In the genomic region with DNA sequence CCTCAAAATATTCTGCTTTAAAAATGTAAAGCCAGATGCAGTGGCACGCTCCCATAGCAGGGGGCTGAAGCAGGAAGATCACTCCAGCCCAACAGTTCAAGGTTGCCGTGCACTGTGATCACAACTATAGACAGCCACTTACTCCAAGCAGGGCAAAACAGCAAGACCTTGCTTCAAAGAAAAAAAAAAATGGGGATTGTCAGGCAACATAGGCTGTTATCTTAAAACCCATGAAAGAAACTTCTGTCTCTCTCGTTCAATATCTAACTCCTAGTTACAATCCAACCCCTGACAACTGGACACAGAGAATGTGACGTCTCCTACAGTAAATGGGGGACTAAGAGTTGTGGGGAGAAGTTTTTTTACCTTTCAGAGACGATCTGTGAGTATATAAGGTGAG, we compare ENCODE assay signal across 18 cellular contexts. TPM values are rescaled to one million over a fixed set of nuclear protein-coding genes. Genes with fewer than 3 reads are reported as not detected.
DNase-seq lines count a peak whose midpoint lies in the region; ATAC-seq, FAIRE-seq and TF ChIP-seq lines count a peak whose summit lies in the region.
"Had no signal": no experiment of that assay in that cellular context is flagged by ENCODE, and none has a peak within 500 bp of the region (broad histone marks: within the 10 kb centered on the region; RNA-seq: fewer than 3 reads in every experiment).

No MANE protein-coding gene starts in this region.

- H3K4me3 ChIP-seq in GM12878 (no peak overlapping the region), sigmoid colon (no peak overlapping the region)
- H3K4me3 ChIP-seq: left lung, prostate gland had no signal

- POLR2A ChIA-PET in GM12878 (lab: Charles Lee) = interaction anchor here (0.5 to 1.8 kb wide), 5 partner anchors 22 to 58 kb away, joined by 3 to 6 read pairs (median 4); no protein-coding TSS in a partner anchor

- no peaks in the 10 kb centered on the region for H3K9me3 Mint-ChIP-seq in activated CD8-positive, alpha-beta memory T cell treated with anti-CD3 and anti-CD28 coated beads, Interleukin-2, amount 10 ng/mL, durations not matched to agents 7 days and 5 days (ENCODE audit: low read depth)
- H3K9me3 Mint-ChIP-seq in stimulated activated effector memory CD8-positive, alpha-beta T cell treated with anti-CD3 and anti-CD28 coated beads, Interleukin-12 subunit alpha, Interleukin-12 subunit beta, amount 100 ng/mL, for 72 hours = no peaks in the 10 kb centered on the region

- no peak overlapping the region for H3K9ac ChIP-seq in GM12878 (ENCODE audit: control insufficient read depth, insufficient read depth, low read length)

- no peaks in the 10 kb centered on the region for H3K27me3 Mint-ChIP-seq in activated CD8-positive, alpha-beta memory T cell treated with anti-CD3 and anti-CD28 coated beads, Interleukin-2, amount 10 ng/mL, durations not matched to agents 7 days and 5 days

- TF ChIP-seq EP300 in GM12878 (IDR thresholded peaks at IDR 0.05; ENCODE audit: borderline replicate concordance in 1 of 2, control insufficient read depth in 1 of 2, low read depth in 2 of 2, low read length in 2 of 2) (no peak), sigmoid colon (IDR thresholded peaks at IDR 0.05) (no peak)

- RAD21 ChIA-PET in GM12878 (lab: Charles Lee; ENCODE audit: unreplicated experiment) = interaction anchor here (0.9 to 2.4 kb wide), 3 partner anchors 9 to 17 kb away, joined by 3 to 20 read pairs (median 14); partner anchors contain the start of gene ELF1

- peaks cover 49% of the 10 kb centered on the region for H3K36me3 Mint-ChIP-seq in activated CD8-positive, alpha-beta memory T cell treated with anti-CD3 and anti-CD28 coated beads, Interleukin-2, amount 10 ng/mL, durations not matched to agents 7 days and 5 days
- peaks cover 49% of the 10 kb centered on the region for H3K36me3 Mint-ChIP-seq in stimulated activated effector memory CD8-positive, alpha-beta T cell treated with anti-CD3 and anti-CD28 coated beads, Interleukin-12 subunit alpha, Interleukin-12 subunit beta, amount 100 ng/mL, for 72 hours

- WGBS in GM12878 (ENCODE audit: insufficient coverage, insufficient replicate concordance, low lambda C conversion rate, missing lambda C conversion rate) = 99% methylated on average over 5 of the region's 5 CpGs
- WGBS in sigmoid colon, 2 donors = 49 to 59% methylated on average over 5 of the region's 5 CpGs

- TF ChIP-seq RAD21 in GM12878 (IDR thresholded peaks at IDR 0.05; ENCODE audit: insufficient read depth, low read depth, low read length) = no peak

- SMC1A ChIA-PET in GM12878 (lab: Charles Lee; ENCODE audit: uncharacterized antibody, unreplicated experiment) = interaction anchor here (0.5 to 3.4 kb wide), 6 partner anchors 10 to 195 kb away, joined by 3 to 19 read pairs (median 16); no protein-coding TSS in a partner anchor

- peak overlapping the region; percentile 33; the same call in 1 of the 2 replicates for H3K4me2 ChIP-seq in GM12878 (ENCODE audit: control insufficient read depth, insufficient read depth)

- H3K27ac ChIP-seq in KOPT-K1 (ENCODE audit: low read depth, low read length, poor library complexity, severe bottlenecking) (peak overlapping the region; percentile 100), GM12878 (ENCODE audit: control insufficient read depth, insufficient read depth) (peak overlapping the region; percentile 24; the same call in 1 of the 2 replicates), sigmoid colon (no peak overlapping the region)
- H3K27ac ChIP-seq: foreskin keratinocyte, left lung, prostate gland, WERI-Rb-1 had no signal

- no peaks in the 10 kb centered on the region for H3K9me3 ChIP-seq in KOPT-K1 (ENCODE audit: insufficient read depth, low read length, poor library complexity, severe bottlenecking)
- peaks cover 2% of the 10 kb centered on the region; the same call in 2 of the 3 replicates for H3K9me3 ChIP-seq in GM12878 (replicated peaks; ENCODE audit: control insufficient read depth, insufficient read depth, low read length)
- no peaks in the 10 kb centered on the region for H3K9me3 ChIP-seq in sigmoid colon
- H3K9me3 ChIP-seq: left lung, prostate gland had no signal

- peaks cover 75% of the 10 kb centered on the region for H3K4me1 Mint-ChIP-seq in activated CD8-positive, alpha-beta memory T cell treated with anti-CD3 and anti-CD28 coated beads, Interleukin-2, amount 10 ng/mL, durations not matched to agents 7 days and 5 days
- peaks cover 59% of the 10 kb centered on the region for H3K4me1 Mint-ChIP-seq in stimulated activated effector memory CD8-positive, alpha-beta T cell treated with anti-CD3 and anti-CD28 coated beads, Interleukin-12 subunit alpha, Interleukin-12 subunit beta, amount 100 ng/mL, for 72 hours

- CTCF ChIA-PET in activated CD8-positive, alpha-beta memory T cell treated with anti-CD3 and anti-CD28 coated beads, Interleukin-2, amount 10 ng/mL, durations not matched to agents 7 days and 5 days (lab: Charles Lee) = interaction anchor here (1.0 to 3.2 kb wide), 6 partner anchors 9 to 16 kb away, joined by 3 to 13 read pairs (median 4); no protein-coding TSS in a partner anchor
- CTCF ChIA-PET in GM12878 (lab: Yijun Ruan, JAX) = interaction anchor here (0.9 to 2.8 kb wide), 5 partner anchors 10 to 224 kb away, joined by 5 to 18 read pairs (median 9); partner anchors contain the start of gene ELF1

- H2AFZ ChIP-seq in GM12878 (ENCODE audit: control insufficient read depth, low read depth, low read length) = no peak overlapping the region

- in situ Hi-C loops in GM12878 (cut with MboI) (no loop called here), GM13976 (cut with MboI; ENCODE audit: low sequenced_read_pairs, unreplicated experiment) (no loop called here)

- peaks cover 98% of the 10 kb centered on the region for H3K79me2 ChIP-seq in GM12878 (ENCODE audit: control insufficient read depth, insufficient read depth, low read length)

- no peak overlapping the region for H3K4me3 Mint-ChIP-seq in activated CD8-positive, alpha-beta memory T cell treated with anti-CD3 and anti-CD28 coated beads, Interleukin-2, amount 10 ng/mL, durations not matched to agents 7 days and 5 days
- no peak overlapping the region for H3K4me3 Mint-ChIP-seq in stimulated activated effector memory CD8-positive, alpha-beta T cell treated with anti-CD3 and anti-CD28 coated beads, Interleukin-12 subunit alpha, Interleukin-12 subunit beta, amount 100 ng/mL, for 72 hours

- H3K4me1 ChIP-seq in GM12878 (ENCODE audit: control insufficient read depth, insufficient read depth, low read length) (peaks cover 51% of the 10 kb centered on the region), sigmoid colon (peaks cover 0 to 39% (median 19%) of the 10 kb centered on the region in 4 donors)
- H3K4me1 ChIP-seq: foreskin keratinocyte, prostate gland had no signal

- no peak for TF ChIP-seq POLR2A in GM12878 (IDR thresholded peaks at IDR 0.05; ENCODE audit: low read depth, low read length)
- TF ChIP-seq POLR2A in sigmoid colon (IDR thresholded peaks at IDR 0.05) = no peak

- intact Hi-C loops in GM12878 (cut with micrococcal nuclease; ENCODE audit: unreplicated experiment) = no loop called here
- intact Hi-C loops in sigmoid colon (cut with DNase I) = no loop called here

- no peaks in the 10 kb centered on the region for H4K20me1 ChIP-seq in GM12878 (ENCODE audit: control insufficient read depth, insufficient read depth)

- H3K27me3 ChIP-seq in GM12878 (replicated peaks in 1 of 2; ENCODE audit: control insufficient read depth in 2 of 2, insufficient read depth in 2 of 2, low read length in 1 of 2) = no peaks in the 10 kb centered on the region
- H3K27me3 ChIP-seq in sigmoid colon = no peaks in the 10 kb centered on the region
- H3K27me3 ChIP-seq: foreskin keratinocyte, left lung had no signal

- no peak for ATAC-seq in activated CD8-positive, alpha-beta memory T cell treated with anti-CD3 and anti-CD28 coated beads, Interleukin-2, amount 10 ng/mL, durations not matched to agents 7 days and 5 days
- ATAC-seq in GM12878 (no peak), GM18858 (IDR thresholded peaks at IDR 0.05; ENCODE audit: unreplicated experiment) (no peak)
- no peak for ATAC-seq in stimulated activated effector memory CD8-positive, alpha-beta T cell treated with anti-CD3 and anti-CD28 coated beads, Interleukin-12 subunit alpha, Interleukin-12 subunit beta, amount 100 ng/mL, for 72 hours
- ATAC-seq: foreskin keratinocyte, left lung had no signal

- no peak for DNase-seq in activated CD8-positive, alpha-beta memory T cell treated with anti-CD3 and anti-CD28 coated beads, Interleukin-2, amount 10 ng/mL, durations not matched to agents 7 days and 5 days
- DNase-seq in activated CD8-positive, alpha-beta memory T cell treated with anti-CD3 and anti-CD28 coated beads, Interleukin-2, amount 50 U/mL, for 4 hours = no peak
- DNase-seq in GM12878 (ENCODE audit: low read depth, low spot score) (no peak), sigmoid colon (no peak), GM13976 (ENCODE audit: low spot score) (no peak)
- DNase-seq in stimulated activated effector memory CD8-positive, alpha-beta T cell treated with anti-CD3 and anti-CD28 coated beads, Interleukin-12 subunit alpha, Interleukin-12 subunit beta, amount 100 ng/mL, for 72 hours (ENCODE audit: low spot score in 2 of 2) = no peak
- DNase-seq: ACHN, COR-L47, foreskin keratinocyte, GOT3, left lung, NCI-H1092, RPMI8226, SW 1271, WERI-Rb-1 had no signal

- no TSS peak for BruUV-seq in GM12878 (replicated peaks; lab: Mats Ljungman, UMichigan)

- H3K36me3 ChIP-seq in KOPT-K1 (ENCODE audit: insufficient read depth, low read length) = peaks cover 22% of the 10 kb centered on the region
- peaks cover 2 to 22% of the 10 kb centered on the region in 2 experiments; a peak in 3 of 4 replicates for H3K36me3 ChIP-seq in GM12878 (ENCODE audit: control insufficient read depth in 2 of 2, insufficient read depth in 2 of 2, low read length in 1 of 2)
- H3K36me3 ChIP-seq in sigmoid colon = no peaks in the 10 kb centered on the region
- H3K36me3 ChIP-seq: prostate gland, WERI-Rb-1 had no signal

- FAIRE-seq in GM12878 (lab: Jason Lieb, UNC) = no peak

- peak overlapping the region; percentile 47 for H3K27ac Mint-ChIP-seq in activated CD8-positive, alpha-beta memory T cell treated with anti-CD3 and anti-CD28 coated beads, Interleukin-2, amount 10 ng/mL, durations not matched to agents 7 days and 5 days
- peak overlapping the region; percentile 69 for H3K27ac Mint-ChIP-seq in stimulated activated effector memory CD8-positive, alpha-beta T cell treated with anti-CD3 and anti-CD28 coated beads, Interleukin-12 subunit alpha, Interleukin-12 subunit beta, amount 100 ng/mL, for 72 hours

- TF ChIP-seq CTCF in GM12878 (IDR thresholded peaks at IDR 0.05 in 2 of 3, conservative IDR thresholded peaks at IDR 0.05 in 1 of 3; ENCODE audit: control insufficient read depth in 2 of 3, extremely low read depth in 1 of 3, insufficient read depth in 1 of 3, low read depth in 3 of 3, low read length in 3 of 3) (no peak), sigmoid colon (IDR thresholded peaks at IDR 0.05) (no peak), GM13976 (IDR thresholded peaks at IDR 0.05; ENCODE audit: borderline replicate concordance, control extremely low read depth, extremely low read depth, insufficient read depth, missing control alignments) (no peak)

RNA-seq across cellular contexts. Expression of gene ELF1, which starts 17.4 kb away (rescaled TPM):
- total RNA-seq in activated CD8-positive, alpha-beta memory T cell treated with anti-CD3 and anti-CD28 coated beads, Interleukin-2, amount 10 ng/mL, durations not matched to agents 7 days and 5 days = 100 to 1,000 TPM; 120 to 143 TPM
- total RNA-seq in GM12878 (2013; cell fraction: nucleolus; rRNA removed) = 78.0 and 86.2 TPM in 2 replicates
- total RNA-seq in GM12878 (2014; rRNA removed) (45.7 and 49.2 TPM in 2 replicates), GM12878 (2014; rRNA removed; fragmentation: Illumina TruSeq; extraction: Trizol) (55.1 and 59.4 TPM in 2 replicates), GM12878 (2021) (70.5 and 74.2 TPM in 2 replicates), sigmoid colon (10 to 100 TPM; 47.4 to 68.5 (median 58.0) TPM)
- polyA plus RNA-seq in GM12878 (2011; ENCODE audit: low read depth) = 22.7 TPM
- polyA plus RNA-seq in GM12878 (2011; rRNA removed) (83.5 and 97.6 TPM in 2 replicates), GM12878 (2014; fragmentation: Illumina TruSeq; extraction: Trizol) (91.6 and 118 TPM in 2 replicates), GM12878 (2014; fragmentation: Nextera tagmentation; extraction: Ambion mirVana) (10 to 100 TPM; 43.3 to 43.5 TPM), GM12878 (2014; rRNA removed) (46.8 and 47.9 TPM in 2 replicates), GM12878 (2016; fragmentation: Nextera tagmentation; extraction: Ambion mirVana) (10 to 100 TPM; 56.2 to 64.0 TPM), sigmoid colon (10 to 100 TPM; 31.8 to 45.3 (median 35.1) TPM)
- polyA plus RNA-seq in GM12878 (2011; cell fraction: cytosol; rRNA removed) = 55.7 and 60.5 TPM in 2 replicates
- 49.6 and 50.3 TPM in 2 replicates for polyA plus RNA-seq in GM12878 (2011; cell fraction: nucleus; rRNA removed)
- 35.2 and 60.8 TPM in 2 replicates for polyA plus RNA-seq in GM12878 (2012)
- 93.0 and 151 TPM in 2 replicates for polyA minus RNA-seq in GM12878 (2011; rRNA and poly(A)+ RNA removed)
- 33.3 and 41.4 TPM in 2 replicates for polyA minus RNA-seq in GM12878 (2011; cell fraction: cytosol; rRNA and poly(A)+ RNA removed)
- 49.9 and 69.4 TPM in 2 replicates for polyA minus RNA-seq in GM12878 (2011; cell fraction: nucleus; rRNA and poly(A)+ RNA removed)

RNA-seq across cellular contexts. Expression of gene WBP4, which starts 59.6 kb away (rescaled TPM):
- 10 to 100 TPM in 1 of 2 experiments, 1 to 10 TPM in 1; 8.4 to 13.2 TPM for total RNA-seq in activated CD8-positive, alpha-beta memory T cell treated with anti-CD3 and anti-CD28 coated beads, Interleukin-2, amount 10 ng/mL, durations not matched to agents 7 days and 5 days
- 8.1 and 8.3 TPM in 2 replicates for total RNA-seq in GM12878 (2013; cell fraction: nucleolus; rRNA removed)
- 7.4 and 11.8 TPM in 2 replicates for total RNA-seq in GM12878 (2014; rRNA removed)
- total RNA-seq in GM12878 (2014; rRNA removed; fragmentation: Illumina TruSeq; extraction: Trizol) = 16.3 and 16.9 TPM in 2 replicates
- total RNA-seq in GM12878 (2021) = 8.3 and 8.8 TPM in 2 replicates
- 6.1 TPM for polyA plus RNA-seq in GM12878 (2011; ENCODE audit: low read depth)
- 15.9 and 26.4 TPM in 2 replicates for polyA plus RNA-seq in GM12878 (2011; rRNA removed)
- polyA plus RNA-seq in GM12878 (2011; cell fraction: cytosol; rRNA removed) = 4.3 and 4.4 TPM in 2 replicates
- polyA plus RNA-seq in GM12878 (2011; cell fraction: nucleus; rRNA removed) = 8.1 and 10.3 TPM in 2 replicates
- 9.5 and 12.1 TPM in 2 replicates for polyA plus RNA-seq in GM12878 (2012)
- polyA plus RNA-seq in GM12878 (2014; fragmentation: Illumina TruSeq; extraction: Trizol) = 21.6 and 23.3 TPM in 2 replicates
- polyA plus RNA-seq in GM12878 (2014; fragmentation: Nextera tagmentation; extraction: Ambion mirVana) = 10 to 100 TPM in 1 of 2 experiments, 1 to 10 TPM in 1; 9.7 to 12.5 TPM
- 9.7 and 13.2 TPM in 2 replicates for polyA plus RNA-seq in GM12878 (2014; rRNA removed)
- 10 to 100 TPM; 15.3 to 16.1 TPM for polyA plus RNA-seq in GM12878 (2016; fragmentation: Nextera tagmentation; extraction: Ambion mirVana)
- polyA minus RNA-seq in GM12878 (2011; rRNA and poly(A)+ RNA removed) = 2.6 and 2.9 TPM in 2 replicates
- 3.3 and 3.7 TPM in 2 replicates for polyA minus RNA-seq in GM12878 (2011; cell fraction: cytosol; rRNA and poly(A)+ RNA removed)
- polyA minus RNA-seq in GM12878 (2011; cell fraction: nucleus; rRNA and poly(A)+ RNA removed) = 2.3 and 5.4 TPM in 2 replicates
- total RNA-seq in sigmoid colon = 10 to 100 TPM; 11.6 to 25.0 (median 18.4) TPM
- 1 to 10 TPM; 5.1 to 7.8 (median 7.2) TPM for polyA plus RNA-seq in sigmoid colon

Comparison
In these comparisons a context has a peak if more than half of its experiments do, and no peak if none do; other contexts are left out.
1. H3K27ac ChIP-seq: peak in KOPT-K1 (single experiment) and GM12878 (single experiment); none in sigmoid colon (0 of 4).